In genomic region chr9:113406873-113407511, GRCh38 we compare ENCODE assay signal across 8 cellular contexts. TPM values are rescaled to one million over a fixed set of nuclear protein-coding genes. Genes with fewer than 3 reads are reported as not detected.
DNase-seq lines count a peak whose midpoint lies in the region; ATAC-seq and TF ChIP-seq lines count a peak whose summit lies in the region.
"Not testable (repeated sequence)": the region's sequence is repeated elsewhere in the genome, so short reads cannot be mapped to it uniquely, and the experiment has no call there.

No MANE protein-coding gene starts in this region.

- peak overlapping the region; percentile 39 for H3K4me3 Mint-ChIP-seq in activated T-cell treated with anti-CD3 and anti-CD28 coated beads, Interleukin-2, amount 50 U/mL, for 4 hours
- not testable (repeated sequence) for H3K4me3 Mint-ChIP-seq in endothelial cell (ENCODE audit: unreplicated experiment); memory B cell

- H3K36me3 Mint-ChIP-seq in activated T-cell treated with anti-CD3 and anti-CD28 coated beads, Interleukin-2, amount 50 U/mL, for 4 hours (ENCODE audit: insufficient read depth), result peaks cover 23% of the 10 kb centered on the region
- peaks cover 21% of the 10 kb centered on the region for H3K36me3 Mint-ChIP-seq in endothelial cell (ENCODE audit: low read depth, unreplicated experiment)
- peaks cover 12% of the 10 kb centered on the region for H3K36me3 Mint-ChIP-seq in memory B cell

- not testable (repeated sequence) for H3K27me3 ChIP-seq in RWPE2 (ENCODE audit: insufficient read depth, poor library complexity, severe bottlenecking)

- H3K27ac Mint-ChIP-seq in endothelial cell (ENCODE audit: unreplicated experiment), result not testable (repeated sequence)
- H3K27ac Mint-ChIP-seq in memory B cell, result peak overlapping the region; percentile 68

- not testable (repeated sequence) for H3K27ac ChIP-seq in RWPE2 (ENCODE audit: poor library complexity, severe bottlenecking)

- peak; percentile 50 for DNase-seq in Caki2 (ENCODE audit: low read depth)
- DNase-seq in NAMALWA (ENCODE audit: low spot score), result peak; percentile 88
- not testable (repeated sequence) for DNase-seq in RWPE2 (ENCODE audit: low spot score)
- peak; percentile 39 for DNase-seq in activated T-cell treated with anti-CD3 and anti-CD28 coated beads, Interleukin-2, amount 50 U/mL, for 4 hours
- peak; percentile 63 for DNase-seq in endothelial cell (ENCODE audit: low spot score)
- peak; percentile 33 to 42 for DNase-seq in memory B cell (ENCODE audit: low spot score in 2 of 2)
- peak; percentile 19 to 33 for DNase-seq in stimulated activated CD8-positive, alpha-beta memory T cell treated with anti-CD3 and anti-CD28 coated beads, Interleukin-15, amount 100 ng/mL, for 48 hours (ENCODE audit: low read depth in 2 of 2)

- not testable (repeated sequence) for H3K4me1 ChIP-seq in RWPE2 (ENCODE audit: insufficient read depth, poor library complexity, severe bottlenecking)

- H3K9me3 ChIP-seq in RWPE2 (ENCODE audit: severe bottlenecking), result not testable (repeated sequence)

- H3K4me1 Mint-ChIP-seq in activated T-cell treated with anti-CD3 and anti-CD28 coated beads, Interleukin-2, amount 50 U/mL, for 4 hours (ENCODE audit: low read depth), result peaks cover 27% of the 10 kb centered on the region
- H3K4me1 Mint-ChIP-seq in endothelial cell (ENCODE audit: unreplicated experiment), result peaks cover 18% of the 10 kb centered on the region
- peaks cover 16% of the 10 kb centered on the region for H3K4me1 Mint-ChIP-seq in memory B cell

- in situ Hi-C loops in Caki2 (cut with HindIII; ENCODE audit: low pct_unique_long_range_greater_than_20kb, low sequenced_read_pairs), result not testable (repeated sequence)

- H3K4me3 ChIP-seq in RWPE2 (ENCODE audit: severe bottlenecking), result not testable (repeated sequence)

- ATAC-seq in GM21723 (IDR thresholded peaks at IDR 0.05; ENCODE audit: unreplicated experiment) (peak; percentile 37), RWPE2 (ENCODE audit: low read depth) (peak; percentile 29; the same call in 1 of the 3 replicates), memory B cell (ENCODE audit: low read depth) (peak; percentile 10)
- not testable (repeated sequence) for ATAC-seq in activated T-cell treated with anti-CD3 and anti-CD28 coated beads, Interleukin-2, amount 50 U/mL, for 4 hours

- not testable (repeated sequence) for H3K27me3 Mint-ChIP-seq in activated T-cell treated with anti-CD3 and anti-CD28 coated beads, Interleukin-2, amount 50 U/mL, for 4 hours (ENCODE audit: low read depth); endothelial cell (ENCODE audit: unreplicated experiment); memory B cell

- H3K9me3 Mint-ChIP-seq in activated T-cell treated with anti-CD3 and anti-CD28 coated beads, Interleukin-2, amount 50 U/mL, for 4 hours; endothelial cell (ENCODE audit: unreplicated experiment); memory B cell: not testable (repeated sequence)

- peak; percentile 82 for TF ChIP-seq CTCF in RWPE2 (IDR thresholded peaks at IDR 0.05; ENCODE audit: poor library complexity, severe bottlenecking)
- TF ChIP-seq CTCF in endothelial cell (IDR thresholded peaks at IDR 0.05; ENCODE audit: unreplicated experiment), result peak; percentile 65

- H3K36me3 ChIP-seq in RWPE2 (ENCODE audit: low read depth), result peaks cover 23% of the 10 kb centered on the region

RNA-seq across cellular contexts. Expression of gene POLE3, which starts 3.5 kb away (rescaled TPM):
- 88.0 and 97.8 TPM in 2 replicates for total RNA-seq in Caki2 (2014; rRNA removed; shearing (Covaris generic); ENCODE audit: low replicate concordance)
- 100 to 1,000 TPM in 2 of 3 donors, 10 to 100 TPM in 1; 97.5 to 111 (median 106) TPM for total RNA-seq in activated T-cell treated with anti-CD3 and anti-CD28 coated beads, Interleukin-2, amount 50 U/mL, for 4 hours
- total RNA-seq in endothelial cell (ENCODE audit: unreplicated experiment), result 28.7 TPM

RNA-seq across cellular contexts. Expression of gene C9orf43, which starts 3.6 kb away (rescaled TPM):
- total RNA-seq in Caki2 (2014; rRNA removed; shearing (Covaris generic); ENCODE audit: low replicate concordance), result not detected in 2 replicates
- 1 to 10 TPM in 2 of 3 donors, under 1 TPM in 1; 0.57 to 1.4 (median 1.1) TPM for total RNA-seq in activated T-cell treated with anti-CD3 and anti-CD28 coated beads, Interleukin-2, amount 50 U/mL, for 4 hours
- 0.92 TPM for total RNA-seq in endothelial cell (ENCODE audit: unreplicated experiment)

RNA-seq across cellular contexts. Expression of gene ALAD, which starts 5.9 kb away (rescaled TPM):
- total RNA-seq in Caki2 (2014; rRNA removed; shearing (Covaris generic); ENCODE audit: low replicate concordance), result 14.5 and 16.5 TPM in 2 replicates
- 10 to 100 TPM; 17.9 to 18.4 (median 18.2) TPM for total RNA-seq in activated T-cell treated with anti-CD3 and anti-CD28 coated beads, Interleukin-2, amount 50 U/mL, for 4 hours
- total RNA-seq in endothelial cell (ENCODE audit: unreplicated experiment), result 19.3 TPM

RNA-seq across cellular contexts. Expression of gene HDHD3, which starts 30.2 kb away (rescaled TPM):
- 19.4 and 39.5 TPM in 2 replicates for total RNA-seq in Caki2 (2014; rRNA removed; shearing (Covaris generic); ENCODE audit: low replicate concordance)
- total RNA-seq in activated T-cell treated with anti-CD3 and anti-CD28 coated beads, Interleukin-2, amount 50 U/mL, for 4 hours, result 10 to 100 TPM in 2 of 3 donors, 1 to 10 TPM in 1; 7.1 to 14.4 (median 12.7) TPM
- 8.4 TPM for total RNA-seq in endothelial cell (ENCODE audit: unreplicated experiment)

RNA-seq across cellular contexts. Expression of gene RGS3, which starts 56.5 kb away (rescaled TPM):
- total RNA-seq in Caki2 (2014; rRNA removed; shearing (Covaris generic); ENCODE audit: low replicate concordance), result 52.7 and 74.5 TPM in 2 replicates
- total RNA-seq in activated T-cell treated with anti-CD3 and anti-CD28 coated beads, Interleukin-2, amount 50 U/mL, for 4 hours, result 10 to 100 TPM; 51.4 to 65.9 (median 63.5) TPM
- total RNA-seq in endothelial cell (ENCODE audit: unreplicated experiment), result 474 TPM
